In the genomic region with DNA sequence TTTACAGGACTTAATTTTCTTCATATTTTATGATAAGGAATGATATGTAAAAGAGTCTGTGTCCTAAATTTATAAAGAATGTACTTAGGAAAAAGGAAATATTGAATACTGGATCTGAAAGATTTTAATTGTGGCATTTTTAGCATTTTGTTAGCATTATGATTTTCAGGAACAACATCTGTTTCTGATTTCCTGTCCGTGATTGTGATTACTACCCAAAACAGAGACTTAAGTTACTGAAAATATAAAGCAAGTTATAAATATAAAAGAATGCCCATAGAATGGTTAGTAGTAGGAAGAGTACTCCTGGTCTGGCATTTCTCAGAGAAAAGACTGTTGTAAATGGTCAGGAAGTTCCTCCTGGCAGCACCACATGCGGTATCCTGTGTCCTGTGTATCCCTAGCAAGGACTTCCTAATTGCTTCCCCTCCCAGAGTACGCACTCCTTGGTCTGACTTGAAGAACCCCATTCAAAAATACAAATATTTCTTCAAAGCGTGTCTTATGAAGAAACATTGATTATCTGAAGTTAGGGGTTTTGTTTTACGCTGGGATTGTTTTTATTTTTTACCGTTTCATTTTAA, we compare ENCODE assay signal across 30 cellular contexts.
DNase-seq lines count a peak whose midpoint lies in the region; ATAC-seq, FAIRE-seq and TF ChIP-seq lines count a peak whose summit lies in the region.
"Had no signal": no experiment of that assay in that cellular context is flagged by ENCODE, and none has a peak within 500 bp of the region (broad histone marks: within the 10 kb centered on the region; RNA-seq: fewer than 3 reads in every experiment).

No MANE protein-coding gene starts in this region.

- no peak overlapping the region for H2BK5ac ChIP-seq in trophoblast cell (ENCODE audit: low read depth, low read length, poor library complexity)

- H3K27me3 Mint-ChIP-seq in GM23338 (ENCODE audit: insufficient read depth, low read depth, poor library complexity): no peaks in the 10 kb centered on the region
- H3K27me3 Mint-ChIP-seq in astrocyte (ENCODE audit: low read depth, unreplicated experiment): no peaks in the 10 kb centered on the region
- H3K27me3 Mint-ChIP-seq: activated naive CD4-positive, alpha-beta T cell treated with anti-CD3 and anti-CD28 coated beads, Interleukin-2, amount 50 U/mL, for 24 hours; effector memory CD8-positive, alpha-beta T cell; stimulated activated naive B cell treated with anti-CD40 and anti-IgM and Interleukin-4, amounts not matched to agents 10 μg/mL and 1 μg/mL and 100 μg/mL, for 72 hours had no signal

- H3K4me2 ChIP-seq in GM23338 (no peak overlapping the region), astrocyte (ENCODE audit: low read length) (no peak overlapping the region), trophoblast cell (ENCODE audit: low read length) (no peak overlapping the region)
- H3K4me2 ChIP-seq: KMS-11 had no signal

- no peak overlapping the region for H3K4ac ChIP-seq in trophoblast cell (ENCODE audit: low read depth, low read length)

- H2AFZ ChIP-seq in GM23338 (no peak overlapping the region), astrocyte (ENCODE audit: low read depth, low read length) (no peak overlapping the region), trophoblast cell (ENCODE audit: insufficient read depth, low read length, poor library complexity) (no peak overlapping the region)

- H3F3A ChIP-seq in GM23338 (replicated peaks; ENCODE audit: low read depth): no peaks in the 10 kb centered on the region

- H2AK5ac ChIP-seq in trophoblast cell (ENCODE audit: low read length): no peak overlapping the region

- H3K79me1 ChIP-seq in trophoblast cell (ENCODE audit: low read length): no peaks in the 10 kb centered on the region

- no peak overlapping the region for H4K91ac ChIP-seq in trophoblast cell (ENCODE audit: low read depth, low read length)

- no peak overlapping the region for H3K18ac ChIP-seq in trophoblast cell (ENCODE audit: low read length)

- no peak overlapping the region for H3K9ac ChIP-seq in astrocyte (ENCODE audit: low read length)
- H3K9ac ChIP-seq in trophoblast cell (ENCODE audit: low read length): no peak overlapping the region
- H3K9ac ChIP-seq: KMS-11 had no signal

- H3K27me3 ChIP-seq in GM23338 (ENCODE audit: insufficient read depth): no peaks in the 10 kb centered on the region
- H3K27me3 ChIP-seq in astrocyte (ENCODE audit: insufficient read depth, low read length): no peaks in the 10 kb centered on the region
- H3K27me3 ChIP-seq in trophoblast cell (ENCODE audit: insufficient read depth, low read length): no peaks in the 10 kb centered on the region
- H3K27me3 ChIP-seq: MG63, upper lobe of left lung had no signal

- H2BK12ac ChIP-seq in trophoblast cell (ENCODE audit: low read length): no peak overlapping the region

- H3K27ac ChIP-seq in GM23338 (ENCODE audit: low read depth) (no peak overlapping the region), astrocyte (ENCODE audit: low read depth, low read length) (no peak overlapping the region), trophoblast cell (ENCODE audit: low read depth, low read length) (no peak overlapping the region)
- H3K27ac ChIP-seq: coronary artery, HL-60, KMS-11, left ventricle myocardium inferior, pancreas, skin epidermis, upper lobe of left lung, VCaP had no signal

- H3K4me3 Mint-ChIP-seq in GM23338: no peak overlapping the region; the same call in 2 of the 3 replicates
- H3K4me3 Mint-ChIP-seq in astrocyte (ENCODE audit: unreplicated experiment): no peak overlapping the region
- H3K4me3 Mint-ChIP-seq: activated naive CD4-positive, alpha-beta T cell treated with anti-CD3 and anti-CD28 coated beads, Interleukin-2, amount 50 U/mL, for 24 hours; effector memory CD8-positive, alpha-beta T cell; neural crest cell; stimulated activated naive B cell treated with anti-CD40 and anti-IgM and Interleukin-4, amounts not matched to agents 10 μg/mL and 1 μg/mL and 100 μg/mL, for 72 hours; T-helper 2 cell treated with Interferon-gamma antibody and Interleukin-4, amounts not matched to agents 5 μg/mL and 100 μg/mL, for 36 hours had no signal

- no peaks in the 10 kb centered on the region for H3K9me2 ChIP-seq in GM23338 (ENCODE audit: insufficient read depth)

- H3K23ac ChIP-seq in trophoblast cell (ENCODE audit: low read length): no peak overlapping the region

- no peak; the same call in 2 of the 3 replicates for ATAC-seq in GM23338
- ATAC-seq: effector memory CD8-positive, alpha-beta T cell; esophagus mucosa; pancreas; stimulated activated naive B cell treated with anti-CD40 and anti-IgM and Interleukin-4, amounts not matched to agents 10 μg/mL and 1 μg/mL and 100 μg/mL, for 72 hours had no signal

- no peak overlapping the region for H4K12ac ChIP-seq in trophoblast cell (ENCODE audit: low read depth, low read length)

- H3K4me3 ChIP-seq in GM23338 (no peak overlapping the region), astrocyte (ENCODE audit: insufficient read depth, low read depth, low read length) (no peak overlapping the region), trophoblast cell (ENCODE audit: low read depth, low read length) (no peak overlapping the region)
- H3K4me3 ChIP-seq: coronary artery, left ventricle myocardium inferior, MG63, pancreas, skin epidermis, upper lobe of left lung had no signal

- no peaks in the 10 kb centered on the region for H3K36me3 ChIP-seq in GM23338 (ENCODE audit: insufficient read depth)
- no peaks in the 10 kb centered on the region for H3K36me3 ChIP-seq in astrocyte (ENCODE audit: insufficient read depth, low read length)
- H3K36me3 ChIP-seq in trophoblast cell (ENCODE audit: control insufficient read depth in 1 of 2, insufficient read depth in 2 of 2, low read length in 2 of 2): no peaks in the 10 kb centered on the region
- H3K36me3 ChIP-seq: MG63, pancreas had no signal

- H3K9me3 ChIP-seq in astrocyte (ENCODE audit: insufficient read depth, low read depth, low read length): no peaks in the 10 kb centered on the region
- no peaks in the 10 kb centered on the region for H3K9me3 ChIP-seq in trophoblast cell (ENCODE audit: insufficient read depth, low read depth, low read length)
- H3K9me3 ChIP-seq: left ventricle myocardium inferior, MG63, pancreas, upper lobe of left lung had no signal

- no peak overlapping the region for H4K8ac ChIP-seq in trophoblast cell (ENCODE audit: low read depth, low read length)

- H3K27ac Mint-ChIP-seq in GM23338 (no peak overlapping the region), astrocyte (ENCODE audit: unreplicated experiment) (no peak overlapping the region)
- H3K27ac Mint-ChIP-seq: activated naive CD4-positive, alpha-beta T cell treated with anti-CD3 and anti-CD28 coated beads, Interleukin-2, amount 50 U/mL, for 24 hours; activated T-helper 2 cell treated with anti-CD3 and anti-CD28 coated beads, Interferon-gamma antibody, Interleukin-2, Interleukin-4, amounts not matched to agents 10 μg/mL and 5 μg/mL and 100 μg/mL, durations not matched to agents 14 hours and 24 hours and 36 hours; effector memory CD8-positive, alpha-beta T cell; stimulated activated naive B cell treated with anti-CD40 and anti-IgM and Interleukin-4, amounts not matched to agents 10 μg/mL and 1 μg/mL and 100 μg/mL, for 72 hours; T-helper 2 cell treated with Interferon-gamma antibody and Interleukin-4, amounts not matched to agents 5 μg/mL and 100 μg/mL, for 36 hours had no signal

- H3K4me1 ChIP-seq in GM23338 (ENCODE audit: insufficient read depth) (no peaks in the 10 kb centered on the region), astrocyte (ENCODE audit: insufficient read depth, low read length) (no peaks in the 10 kb centered on the region), trophoblast cell (ENCODE audit: control insufficient read depth in 1 of 2, insufficient read depth in 2 of 2, low read length in 2 of 2) (no peaks in the 10 kb centered on the region)
- H3K4me1 ChIP-seq: upper lobe of left lung had no signal

- H3K14ac ChIP-seq in trophoblast cell (ENCODE audit: low read length): no peak overlapping the region

- H4K20me1 ChIP-seq in GM23338 (replicated peaks; ENCODE audit: insufficient read depth) (no peaks in the 10 kb centered on the region), astrocyte (ENCODE audit: insufficient read depth, low read length) (no peaks in the 10 kb centered on the region)

- WGBS in trophoblast cell (ENCODE audit: extremely low coverage, insufficient coverage, insufficient read length): no CpG with 5 or more reads among the region's 6 CpGs

- H3K4me1 Mint-ChIP-seq in GM23338: peaks cover 9% of the 10 kb centered on the region; the same call in 2 of the 3 replicates
- H3K4me1 Mint-ChIP-seq in astrocyte (ENCODE audit: low read depth, unreplicated experiment): no peaks in the 10 kb centered on the region
- H3K4me1 Mint-ChIP-seq: activated naive CD4-positive, alpha-beta T cell treated with anti-CD3 and anti-CD28 coated beads, Interleukin-2, amount 50 U/mL, for 24 hours; neural crest cell; stimulated activated naive B cell treated with anti-CD40 and anti-IgM and Interleukin-4, amounts not matched to agents 10 μg/mL and 1 μg/mL and 100 μg/mL, for 72 hours had no signal

- H2BK120ac ChIP-seq in trophoblast cell (ENCODE audit: insufficient read depth, low read length, poor library complexity): no peak overlapping the region

- TF ChIP-seq CTCF in GM23338 (conservative IDR thresholded peaks at IDR 0.05; ENCODE audit: low read depth in 2 of 2): no peak
- no peak for TF ChIP-seq CTCF in astrocyte (IDR thresholded peaks at IDR 0.05; ENCODE audit: insufficient read depth, low read depth, low read length)

- H3K36me3 Mint-ChIP-seq in GM23338 (ENCODE audit: low read depth): no peaks in the 10 kb centered on the region; the same call in 2 of the 3 replicates
- H3K36me3 Mint-ChIP-seq in astrocyte (ENCODE audit: low read depth, unreplicated experiment): peaks cover 2% of the 10 kb centered on the region
- H3K36me3 Mint-ChIP-seq: activated naive CD4-positive, alpha-beta T cell treated with anti-CD3 and anti-CD28 coated beads, Interleukin-2, amount 50 U/mL, for 24 hours had no signal

- peak; percentile 3 for DNase-seq in GM23338 (ENCODE audit: low spot score)
- no peak for DNase-seq in astrocyte (ENCODE audit: low read depth)
- DNase-seq in fibroblast of peridontal ligament (ENCODE audit: extremely low read depth): peak; percentile 64
- peak; percentile 1 for DNase-seq in stromal cell of bone marrow (ENCODE audit: low read depth)
- no peak for DNase-seq in trophoblast cell
- no peak for DNase-seq in medulla oblongata (ENCODE audit: extremely low spot score)
- DNase-seq in cerebellar cortex (ENCODE audit: low spot score): no peak
- DNase-seq: activated CD4-positive, alpha-beta T cell treated with anti-CD3 and anti-CD28 coated beads for 48 hours; effector memory CD8-positive, alpha-beta T cell; H7; left ventricle myocardium inferior; MG63; NCI-H1105 treated with DMSO at 0.1 percent for 48 hours; NCI-H187 treated with DMSO at 0.1 percent for 48 hours; NCI-H524; pancreas; stimulated activated naive B cell treated with anti-CD40 and anti-IgM and Interleukin-4, amounts not matched to agents 10 μg/mL and 1 μg/mL and 100 μg/mL, for 72 hours; upper lobe of left lung had no signal

- H3K79me2 ChIP-seq in GM23338 (replicated peaks; ENCODE audit: insufficient read depth) (no peaks in the 10 kb centered on the region), astrocyte (ENCODE audit: insufficient read depth, low read length) (no peaks in the 10 kb centered on the region), trophoblast cell (ENCODE audit: control insufficient read depth, insufficient read depth, low read length, poor library complexity) (no peaks in the 10 kb centered on the region)

- peak; percentile 29 for FAIRE-seq in astrocyte (lab: Jason Lieb, UNC)
- FAIRE-seq: bronchial epithelial cell, GM18507 had no signal

- no peaks in the 10 kb centered on the region for H3K9me3 Mint-ChIP-seq in GM23338
- H3K9me3 Mint-ChIP-seq in astrocyte (ENCODE audit: unreplicated experiment): no peaks in the 10 kb centered on the region
- H3K9me3 Mint-ChIP-seq: activated naive CD4-positive, alpha-beta T cell treated with anti-CD3 and anti-CD28 coated beads, Interleukin-2, amount 50 U/mL, for 24 hours; activated T-helper 2 cell treated with anti-CD3 and anti-CD28 coated beads, Interferon-gamma antibody, Interleukin-2, Interleukin-4, amounts not matched to agents 10 μg/mL and 5 μg/mL and 100 μg/mL, durations not matched to agents 14 hours and 24 hours and 36 hours; effector memory CD8-positive, alpha-beta T cell; neural crest cell; stimulated activated naive B cell treated with anti-CD40 and anti-IgM and Interleukin-4, amounts not matched to agents 10 μg/mL and 1 μg/mL and 100 μg/mL, for 72 hours; T-helper 2 cell treated with Interferon-gamma antibody and Interleukin-4, amounts not matched to agents 5 μg/mL and 100 μg/mL, for 36 hours had no signal

Comparison
In these comparisons a context has a peak if more than half of its experiments do, and no peak if none do; other contexts are left out.
1. DNase-seq: peak in GM23338 (single experiment), fibroblast of peridontal ligament (single experiment) and stromal cell of bone marrow (single experiment); none in astrocyte (single experiment), trophoblast cell (0 of 2), medulla oblongata (single experiment) and cerebellar cortex (single experiment).